27 cellular contexts compared by ENCODE assay signal in genomic region chr6:6534399-6534798, GRCh38.
"Had no signal": no experiment of that assay in that cellular context is flagged by ENCODE, and none has a peak within 500 bp of the region (broad histone marks: within the 10 kb centered on the region; RNA-seq: fewer than 3 reads in every experiment).

No MANE protein-coding gene starts in this region.

- H3K4me3 ChIP-seq: stomach, suprapubic skin, thoracic aorta, thyroid gland, tibial artery, tibial nerve, transverse colon, upper lobe of left lung, upper lobe of right lung, uterus, vagina had no signal

- H3K27ac ChIP-seq: stomach, suprapubic skin, thoracic aorta, thyroid gland, tibial artery, tibial nerve, transverse colon, upper lobe of left lung, upper lobe of right lung, uterus, vagina had no signal

- H3K36me3 ChIP-seq: stomach, suprapubic skin, thoracic aorta, thyroid gland, tibial artery, tibial nerve, transverse colon, upper lobe of left lung, upper lobe of right lung, uterus, vagina had no signal

- ATAC-seq: stimulated activated effector memory CD8-positive, alpha-beta T cell treated with anti-CD3 and anti-CD28 coated beads, Interleukin-12 subunit alpha, Interleukin-12 subunit beta, amount 100 ng/mL, for 72 hours; stimulated activated memory B cell treated with anti-CD40 and anti-IgM and Interleukin-4, amounts not matched to agents 10 μg/mL and 1 μg/mL and 100 μg/mL, for 72 hours; stimulated activated naive B cell treated with anti-CD40 and anti-IgM and Interleukin-4, amounts not matched to agents 10 μg/mL and 1 μg/mL and 100 μg/mL, for 72 hours; stimulated activated naive CD8-positive, alpha-beta T cell treated with anti-CD3 and anti-CD28 coated beads, Interleukin-15, amount 100 ng/mL, for 72 hours; stimulated activated naive CD8-positive, alpha-beta T cell treated with anti-CD3 and anti-CD28 coated beads, Interleukin-15, Interleukin-2, amounts not matched to agents 100 U/mL and 50 U/mL, for 24 hours; upper lobe of right lung had no signal

- H3K27me3 Mint-ChIP-seq: stimulated activated memory B cell treated with anti-CD40 and anti-IgM and Interleukin-4, amounts not matched to agents 10 μg/mL and 1 μg/mL and 100 μg/mL, for 72 hours had no signal

- H3K27ac Mint-ChIP-seq: stimulated activated effector memory CD8-positive, alpha-beta T cell treated with anti-CD3 and anti-CD28 coated beads, Interleukin-12 subunit alpha, Interleukin-12 subunit beta, amount 100 ng/mL, for 72 hours; stimulated activated memory B cell treated with anti-CD40 and anti-IgM and Interleukin-4, amounts not matched to agents 10 μg/mL and 1 μg/mL and 100 μg/mL, for 72 hours; stimulated activated naive B cell treated with anti-CD40 and anti-IgM and Interleukin-4, amounts not matched to agents 10 μg/mL and 1 μg/mL and 100 μg/mL, for 72 hours; stimulated activated naive CD8-positive, alpha-beta T cell treated with anti-CD3 and anti-CD28 coated beads, Interleukin-15, amount 100 ng/mL, for 72 hours; stimulated activated naive CD8-positive, alpha-beta T cell treated with anti-CD3 and anti-CD28 coated beads, Interleukin-15, Interleukin-2, amounts not matched to agents 100 ng/mL and 50 ng/mL, for 24 hours; type B pancreatic cell had no signal

- H3K36me3 Mint-ChIP-seq: stimulated activated effector memory CD8-positive, alpha-beta T cell treated with anti-CD3 and anti-CD28 coated beads, Interleukin-12 subunit alpha, Interleukin-12 subunit beta, amount 100 ng/mL, for 72 hours; stimulated activated naive B cell treated with anti-CD40 and anti-IgM and Interleukin-4, amounts not matched to agents 10 μg/mL and 1 μg/mL and 100 μg/mL, for 72 hours; type B pancreatic cell had no signal

- H3K4me1 ChIP-seq: stomach, transverse colon, upper lobe of left lung, upper lobe of right lung, uterus, vagina had no signal

- H3K9me3 Mint-ChIP-seq: stimulated activated effector memory CD8-positive, alpha-beta T cell treated with anti-CD3 and anti-CD28 coated beads, Interleukin-12 subunit alpha, Interleukin-12 subunit beta, amount 100 ng/mL, for 72 hours; stimulated activated naive CD8-positive, alpha-beta T cell treated with anti-CD3 and anti-CD28 coated beads, Interleukin-15, Interleukin-2, amounts not matched to agents 100 ng/mL and 50 ng/mL, for 24 hours had no signal

- H3K9me3 ChIP-seq: suprapubic skin, thoracic aorta, thyroid gland, tibial artery, transverse colon, upper lobe of right lung, uterus, vagina had no signal

- H3K27me3 ChIP-seq: suprapubic skin, thyroid gland, tibial artery, tibial nerve, upper lobe of left lung, upper lobe of right lung, uterus, vagina had no signal

- H3K4me1 Mint-ChIP-seq: stimulated activated effector memory CD8-positive, alpha-beta T cell treated with anti-CD3 and anti-CD28 coated beads, Interleukin-12 subunit alpha, Interleukin-12 subunit beta, amount 100 ng/mL, for 72 hours; stimulated activated memory B cell treated with anti-CD40 and anti-IgM and Interleukin-4, amounts not matched to agents 10 μg/mL and 1 μg/mL and 100 μg/mL, for 72 hours; stimulated activated naive B cell treated with anti-CD40 and anti-IgM and Interleukin-4, amounts not matched to agents 10 μg/mL and 1 μg/mL and 100 μg/mL, for 72 hours; stimulated activated naive CD8-positive, alpha-beta T cell treated with anti-CD3 and anti-CD28 coated beads, Interleukin-15, amount 100 ng/mL, for 72 hours had no signal

- DNase-seq: stimulated activated CD4-positive, alpha-beta T cell treated with anti-CD3 and anti-CD28 coated beads, Interleukin-2, amount 100 ng/mL, for 48 hours; stimulated activated CD4-positive, alpha-beta T cell treated with anti-CD3 and anti-CD28 coated beads, Interleukin-4, amount 100 ng/mL, for 1 hour; stimulated activated CD4-positive, alpha-beta T cell treated with anti-CD3 and anti-CD28 coated beads, Interleukin-4, amount 100 ng/mL, for 24 hours; stimulated activated CD4-positive, alpha-beta T cell treated with anti-CD3 and anti-CD28 coated beads, Interleukin-4, amount 100 ng/mL, for 4 hours; stimulated activated CD8-positive, alpha-beta memory T cell treated with anti-CD3 and anti-CD28 coated beads, Interleukin-4, amount 100 ng/mL, for 48 hours; stimulated activated naive B cell treated with anti-CD40 and anti-IgM and Interleukin-4, amounts not matched to agents 10 μg/mL and 1 μg/mL and 100 μg/mL, for 72 hours; stimulated activated naive CD4-positive, alpha-beta T cell; stimulated activated naive CD4-positive, alpha-beta T cell treated with Interleukin-2 at 50 U/mL for 16 hours; stimulated activated naive CD8-positive, alpha-beta T cell treated with anti-CD3 and anti-CD28 coated beads, Interleukin-15, amount 100 ng/mL, for 72 hours; stimulated activated naive CD8-positive, alpha-beta T cell treated with anti-CD3 and anti-CD28 coated beads, Interleukin-15, Interleukin-2, amounts not matched to agents 100 U/mL and 50 U/mL, for 24 hours; stomach; substantia nigra; thyroid gland; tibial artery; transverse colon; trophoblast cell; upper lobe of right lung; uterus had no signal

- H3K4me3 Mint-ChIP-seq: stimulated activated effector memory CD8-positive, alpha-beta T cell treated with anti-CD3 and anti-CD28 coated beads, Interleukin-12 subunit alpha, Interleukin-12 subunit beta, amount 100 ng/mL, for 72 hours; stimulated activated memory B cell treated with anti-CD40 and anti-IgM and Interleukin-4, amounts not matched to agents 10 μg/mL and 1 μg/mL and 100 μg/mL, for 72 hours; stimulated activated naive B cell treated with anti-CD40 and anti-IgM and Interleukin-4, amounts not matched to agents 10 μg/mL and 1 μg/mL and 100 μg/mL, for 72 hours; stimulated activated naive CD8-positive, alpha-beta T cell treated with anti-CD3 and anti-CD28 coated beads, Interleukin-15, amount 100 ng/mL, for 72 hours; stimulated activated naive CD8-positive, alpha-beta T cell treated with anti-CD3 and anti-CD28 coated beads, Interleukin-15, Interleukin-2, amounts not matched to agents 100 ng/mL and 50 ng/mL, for 24 hours; type B pancreatic cell had no signal
